ENCODE assay signal across 8 cellular contexts in the genomic region with DNA sequence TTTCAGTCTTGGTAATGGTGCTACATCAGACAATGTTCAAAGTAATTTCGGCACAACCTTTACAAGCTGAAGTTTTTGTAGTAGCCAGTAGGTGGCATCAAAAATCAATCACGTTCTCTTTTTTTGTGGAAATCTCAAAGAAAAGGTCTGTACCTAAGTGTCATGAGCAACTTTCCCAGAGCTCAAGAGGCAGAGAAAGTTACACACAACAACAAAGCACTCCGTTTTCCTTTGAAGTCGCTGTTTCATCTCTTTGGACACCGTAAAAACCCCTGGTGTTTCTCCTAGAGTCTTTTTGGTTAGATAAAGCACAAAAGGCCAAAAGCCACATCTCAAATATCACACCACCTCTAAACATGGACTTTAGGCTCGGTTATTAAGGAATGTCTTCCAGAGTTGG.
DNase-seq lines count a peak whose midpoint lies in the region; ATAC-seq and TF ChIP-seq lines count a peak whose summit lies in the region.

No MANE protein-coding gene starts in this region.

- H3K9me3 Mint-ChIP-seq in neural crest cell, result no peaks in the 10 kb centered on the region
- H3K9me3 Mint-ChIP-seq in stimulated activated effector memory CD8-positive, alpha-beta T cell treated with anti-CD3 and anti-CD28 coated beads, Interleukin-12 subunit alpha, Interleukin-12 subunit beta, amount 100 ng/mL, for 72 hours, result peaks cover 6% of the 10 kb centered on the region
- H3K9me3 Mint-ChIP-seq in activated CD8-positive, alpha-beta memory T cell treated with anti-CD3 and anti-CD28 coated beads, Interleukin-2, amount 10 ng/mL, durations not matched to agents 7 days and 5 days (ENCODE audit: low read depth), result peaks cover 2% of the 10 kb centered on the region

- no peak overlapping the region for H3K27ac Mint-ChIP-seq in neural crest cell (ENCODE audit: unreplicated experiment)
- H3K27ac Mint-ChIP-seq in stimulated activated effector memory CD8-positive, alpha-beta T cell treated with anti-CD3 and anti-CD28 coated beads, Interleukin-12 subunit alpha, Interleukin-12 subunit beta, amount 100 ng/mL, for 72 hours, result no peak overlapping the region
- H3K27ac Mint-ChIP-seq in activated CD8-positive, alpha-beta memory T cell treated with anti-CD3 and anti-CD28 coated beads, Interleukin-2, amount 10 ng/mL, durations not matched to agents 7 days and 5 days, result no peak overlapping the region

- peak; percentile 77 for TF ChIP-seq CTCF in neural crest cell (conservative IDR thresholded peaks at IDR 0.05)

- CTCF ChIA-PET in activated CD8-positive, alpha-beta memory T cell treated with anti-CD3 and anti-CD28 coated beads, Interleukin-2, amount 10 ng/mL, durations not matched to agents 7 days and 5 days (lab: Charles Lee), result interaction anchor here (0.9 to 1.7 kb wide), 7 partner anchors 10 to 364 kb away, joined by 3 to 6 read pairs (median 4); no protein-coding TSS in a partner anchor

- ATAC-seq in GM19395 (IDR thresholded peaks at IDR 0.05; ENCODE audit: unreplicated experiment) (peak; percentile 91), HG03439 (IDR thresholded peaks at IDR 0.05; ENCODE audit: unreplicated experiment) (peak; percentile 69)
- ATAC-seq in stimulated activated effector memory CD8-positive, alpha-beta T cell treated with anti-CD3 and anti-CD28 coated beads, Interleukin-12 subunit alpha, Interleukin-12 subunit beta, amount 100 ng/mL, for 72 hours, result no peak
- no peak for ATAC-seq in activated CD8-positive, alpha-beta memory T cell treated with anti-CD3 and anti-CD28 coated beads, Interleukin-2, amount 10 ng/mL, durations not matched to agents 7 days and 5 days

- H3K36me3 Mint-ChIP-seq in neural crest cell (ENCODE audit: low read depth), result peaks cover 6% of the 10 kb centered on the region
- H3K36me3 Mint-ChIP-seq in stimulated activated effector memory CD8-positive, alpha-beta T cell treated with anti-CD3 and anti-CD28 coated beads, Interleukin-12 subunit alpha, Interleukin-12 subunit beta, amount 100 ng/mL, for 72 hours, result no peaks in the 10 kb centered on the region
- no peaks in the 10 kb centered on the region for H3K36me3 Mint-ChIP-seq in activated CD8-positive, alpha-beta memory T cell treated with anti-CD3 and anti-CD28 coated beads, Interleukin-2, amount 10 ng/mL, durations not matched to agents 7 days and 5 days

- H3K4me3 Mint-ChIP-seq in neural crest cell, result no peak overlapping the region
- no peak overlapping the region for H3K4me3 Mint-ChIP-seq in stimulated activated effector memory CD8-positive, alpha-beta T cell treated with anti-CD3 and anti-CD28 coated beads, Interleukin-12 subunit alpha, Interleukin-12 subunit beta, amount 100 ng/mL, for 72 hours
- no peak overlapping the region for H3K4me3 Mint-ChIP-seq in activated CD8-positive, alpha-beta memory T cell treated with anti-CD3 and anti-CD28 coated beads, Interleukin-2, amount 10 ng/mL, durations not matched to agents 7 days and 5 days

- DNase-seq in DMS53 treated with DMSO at 0.1 percent for 48 hours (lab: John Stamatoyannopoulos, UW; ENCODE audit: unreplicated experiment) (peak; percentile 79), NCI-H69 (lab: John Stamatoyannopoulos, UW) (peak; percentile 65), dermis blood vessel endothelial cell (peak; percentile 71), neural crest cell (ENCODE audit: low read depth, low spot score) (peak; percentile 7)
- DNase-seq in stimulated activated effector memory CD8-positive, alpha-beta T cell treated with anti-CD3 and anti-CD28 coated beads, Interleukin-12 subunit alpha, Interleukin-12 subunit beta, amount 100 ng/mL, for 72 hours (ENCODE audit: low spot score in 2 of 2), result no peak
- DNase-seq in activated CD8-positive, alpha-beta memory T cell treated with anti-CD3 and anti-CD28 coated beads, Interleukin-2, amount 10 ng/mL, durations not matched to agents 7 days and 5 days, result no peak

- no peaks in the 10 kb centered on the region for H3K4me1 Mint-ChIP-seq in neural crest cell
- H3K4me1 Mint-ChIP-seq in stimulated activated effector memory CD8-positive, alpha-beta T cell treated with anti-CD3 and anti-CD28 coated beads, Interleukin-12 subunit alpha, Interleukin-12 subunit beta, amount 100 ng/mL, for 72 hours, result no peaks in the 10 kb centered on the region
- no peaks in the 10 kb centered on the region for H3K4me1 Mint-ChIP-seq in activated CD8-positive, alpha-beta memory T cell treated with anti-CD3 and anti-CD28 coated beads, Interleukin-2, amount 10 ng/mL, durations not matched to agents 7 days and 5 days

- no peaks in the 10 kb centered on the region for H3K27me3 Mint-ChIP-seq in neural crest cell (ENCODE audit: low read depth)
- no peaks in the 10 kb centered on the region for H3K27me3 Mint-ChIP-seq in activated CD8-positive, alpha-beta memory T cell treated with anti-CD3 and anti-CD28 coated beads, Interleukin-2, amount 10 ng/mL, durations not matched to agents 7 days and 5 days

Comparison
In these comparisons a context has a peak if more than half of its experiments do, and no peak if none do; other contexts are left out.
1. DNase-seq: peak in DMS53 treated with DMSO at 0.1 percent for 48 hours (single experiment), NCI-H69 (single experiment), dermis blood vessel endothelial cell (single experiment) and neural crest cell (single experiment); none in stimulated activated effector memory CD8-positive, alpha-beta T cell treated with anti-CD3 and anti-CD28 coated beads, Interleukin-12 subunit alpha, Interleukin-12 subunit beta, amount 100 ng/mL, for 72 hours (0 of 2) and activated CD8-positive, alpha-beta memory T cell treated with anti-CD3 and anti-CD28 coated beads, Interleukin-2, amount 10 ng/mL, durations not matched to agents 7 days and 5 days (single experiment).
2. ATAC-seq: peak in GM19395 (single experiment) and HG03439 (single experiment); none in stimulated activated effector memory CD8-positive, alpha-beta T cell treated with anti-CD3 and anti-CD28 coated beads, Interleukin-12 subunit alpha, Interleukin-12 subunit beta, amount 100 ng/mL, for 72 hours (single experiment) and activated CD8-positive, alpha-beta memory T cell treated with anti-CD3 and anti-CD28 coated beads, Interleukin-2, amount 10 ng/mL, durations not matched to agents 7 days and 5 days (single experiment).